ENCODE assay signal across 8 cellular contexts in genomic region chr6:136609878-136610706, GRCh38. TPM values are rescaled to one million over a fixed set of nuclear protein-coding genes. Genes with fewer than 3 reads are reported as not detected.
DNase-seq lines count a peak whose midpoint lies in the region; ATAC-seq lines count a peak whose summit lies in the region.

No MANE protein-coding gene starts in this region.

- H3K4me1 ChIP-seq in mesenchymal stem cell (ENCODE audit: control insufficient read depth, insufficient read depth, low read depth, low read length), result peaks cover 14% of the 10 kb centered on the region
- H3K4me1 ChIP-seq in effector memory CD4-positive, alpha-beta T cell (ENCODE audit: control insufficient read depth, insufficient read depth, low read length, poor library complexity, severe bottlenecking), result no peaks in the 10 kb centered on the region

- H3K9me3 ChIP-seq in mesenchymal stem cell (ENCODE audit: control insufficient read depth, low read length), result no peaks in the 10 kb centered on the region
- no peaks in the 10 kb centered on the region for H3K9me3 ChIP-seq in effector memory CD4-positive, alpha-beta T cell (ENCODE audit: control insufficient read depth, low read length)

- no peak overlapping the region for H3K4me3 Mint-ChIP-seq in dendritic cell treated with granulocyte-macrophage colony-stimulating factor and Interleukin-4, amounts not matched to agents 40 ng/mL and 50 ng/mL, for 4 days

- no peak overlapping the region for H2BK15ac ChIP-seq in mesenchymal stem cell (ENCODE audit: low read depth, poor library complexity, severe bottlenecking)

- intact Hi-C loops in dendritic cell treated with granulocyte-macrophage colony-stimulating factor and Interleukin-4, amounts not matched to agents 40 ng/mL and 50 ng/mL, for 4 days (cut with micrococcal nuclease), result no loop called here

- peak overlapping the region; percentile 79 for H4K91ac ChIP-seq in mesenchymal stem cell (ENCODE audit: low read length)

- H3K27me3 Mint-ChIP-seq in dendritic cell treated with granulocyte-macrophage colony-stimulating factor and Interleukin-4, amounts not matched to agents 40 ng/mL and 50 ng/mL, for 4 days, result no peaks in the 10 kb centered on the region

- H3K4me1 Mint-ChIP-seq in dendritic cell treated with granulocyte-macrophage colony-stimulating factor and Interleukin-4, amounts not matched to agents 40 ng/mL and 50 ng/mL, for 4 days (ENCODE audit: low read depth), result peaks cover 31% of the 10 kb centered on the region

- no peaks in the 10 kb centered on the region for H3K36me3 Mint-ChIP-seq in activated naive CD4-positive, alpha-beta T cell treated with anti-CD3 and anti-CD28 coated beads, Interleukin-2, amount 50 U/mL, for 72 hours
- H3K36me3 Mint-ChIP-seq in dendritic cell treated with granulocyte-macrophage colony-stimulating factor and Interleukin-4, amounts not matched to agents 40 ng/mL and 50 ng/mL, for 4 days (ENCODE audit: low read depth), result peaks cover 82% of the 10 kb centered on the region

- peak overlapping the region; percentile 90 for H4K8ac ChIP-seq in mesenchymal stem cell (ENCODE audit: low read length)

- H3K27ac ChIP-seq in mesenchymal stem cell (ENCODE audit: low read length, poor library complexity, severe bottlenecking), result peak overlapping the region; percentile 75
- H3K27ac ChIP-seq in effector memory CD4-positive, alpha-beta T cell (ENCODE audit: insufficient read depth, low read length, poor library complexity, severe bottlenecking), result no peak overlapping the region

- peaks cover 0 to 3% of the 10 kb centered on the region in 2 experiments for H3K36me3 ChIP-seq in mesenchymal stem cell (ENCODE audit: control insufficient read depth in 1 of 2, insufficient read depth in 2 of 2, low read depth in 1 of 2, low read length in 2 of 2)
- H3K36me3 ChIP-seq in effector memory CD4-positive, alpha-beta T cell (ENCODE audit: control insufficient read depth, insufficient read depth, low read length), result peaks cover 26% of the 10 kb centered on the region

- peak overlapping the region; percentile 82 to 88 for H3K18ac ChIP-seq in mesenchymal stem cell (ENCODE audit: low read depth in 1 of 2, low read length in 2 of 2)

- H2BK12ac ChIP-seq in mesenchymal stem cell (ENCODE audit: low read length in 2 of 2), result peak overlapping the region; percentile 89 to 92

- no peak overlapping the region for H3K4me2 ChIP-seq in mesenchymal stem cell (ENCODE audit: low read length, poor library complexity, severe bottlenecking)

- H3K4ac ChIP-seq in mesenchymal stem cell (ENCODE audit: low read depth in 1 of 2, low read length in 2 of 2), result peak overlapping the region; percentile 66 to 94

- no peak overlapping the region for H3K14ac ChIP-seq in mesenchymal stem cell (ENCODE audit: low read length in 2 of 2)

- no peaks in the 10 kb centered on the region for H3K27me3 ChIP-seq in mesenchymal stem cell (ENCODE audit: control insufficient read depth in 1 of 2, insufficient read depth in 1 of 2, low read length in 2 of 2)
- no peaks in the 10 kb centered on the region for H3K27me3 ChIP-seq in effector memory CD4-positive, alpha-beta T cell (replicated peaks; ENCODE audit: control insufficient read depth, insufficient read depth, low read length, poor library complexity, severe bottlenecking)

- H2BK120ac ChIP-seq in mesenchymal stem cell (ENCODE audit: low read depth, low read length), result peak overlapping the region; percentile 56

- H3K23ac ChIP-seq in mesenchymal stem cell (ENCODE audit: low read length in 2 of 2), result no peak overlapping the region

- peaks cover 2% of the 10 kb centered on the region for H3K79me1 ChIP-seq in mesenchymal stem cell (replicated peaks; ENCODE audit: low read length, poor library complexity, severe bottlenecking)

- ATAC-seq in activated naive CD4-positive, alpha-beta T cell treated with anti-CD3 and anti-CD28 coated beads, Interleukin-2, amount 50 U/mL, for 72 hours, result peak; percentile 19 to 70
- no peak for ATAC-seq in GM19397 (IDR thresholded peaks at IDR 0.05; ENCODE audit: unreplicated experiment)
- ATAC-seq in GM21619 (IDR thresholded peaks at IDR 0.05; ENCODE audit: unreplicated experiment), result no peak

- no peak overlapping the region for H2BK5ac ChIP-seq in mesenchymal stem cell (ENCODE audit: low read depth, low read length, poor library complexity, severe bottlenecking)

- H3K4me3 ChIP-seq in mesenchymal stem cell (ENCODE audit: insufficient read depth in 1 of 2, low read depth in 1 of 2, low read length in 2 of 2), result no peak overlapping the region
- H3K4me3 ChIP-seq in effector memory CD4-positive, alpha-beta T cell (ENCODE audit: insufficient read depth, low read depth, low read length, poor library complexity, severe bottlenecking), result no peak overlapping the region

- H2AFZ ChIP-seq in mesenchymal stem cell (ENCODE audit: low read depth, low read length), result no peak overlapping the region

- peak overlapping the region; percentile 85 for H2AK5ac ChIP-seq in mesenchymal stem cell (ENCODE audit: low read length, severe bottlenecking)

- 28% methylated on average over 3 of the region's 4 CpGs for WGBS in mesenchymal stem cell

- peak overlapping the region; percentile 39 for H3K9ac ChIP-seq in mesenchymal stem cell (ENCODE audit: low read length)

- H3K9me3 Mint-ChIP-seq in activated naive CD4-positive, alpha-beta T cell treated with anti-CD3 and anti-CD28 coated beads, Interleukin-2, amount 50 U/mL, for 72 hours, result no peaks in the 10 kb centered on the region
- no peaks in the 10 kb centered on the region for H3K9me3 Mint-ChIP-seq in dendritic cell treated with granulocyte-macrophage colony-stimulating factor and Interleukin-4, amounts not matched to agents 40 ng/mL and 50 ng/mL, for 4 days

- DNase-seq in activated naive CD4-positive, alpha-beta T cell treated with anti-CD3 and anti-CD28 coated beads, Interleukin-2, amount 50 U/mL, for 72 hours (ENCODE audit: low spot score in 2 of 2), result no peak
- no peak for DNase-seq in activated naive CD4-positive, alpha-beta T cell (lab: John Stamatoyannopoulos, UW)
- DNase-seq in OCI-M1 (lab: John Stamatoyannopoulos, UW), result peak; percentile 94
- DNase-seq in mesenchymal stem cell, result peak; percentile 100
- no peak for DNase-seq in effector memory CD4-positive, alpha-beta T cell

- peak overlapping the region in 1 of 2 donors; percentile 84 for H3K27ac Mint-ChIP-seq in activated naive CD4-positive, alpha-beta T cell treated with anti-CD3 and anti-CD28 coated beads, Interleukin-2, amount 50 U/mL, for 72 hours
- H3K27ac Mint-ChIP-seq in dendritic cell treated with granulocyte-macrophage colony-stimulating factor and Interleukin-4, amounts not matched to agents 40 ng/mL and 50 ng/mL, for 4 days, result peak overlapping the region; percentile 72

RNA-seq across cellular contexts. Expression of gene MAP7, which starts 59.9 kb away (rescaled TPM):
- total RNA-seq in activated naive CD4-positive, alpha-beta T cell treated with anti-CD3 and anti-CD28 coated beads, Interleukin-2, amount 50 U/mL, for 72 hours, result 1 to 10 TPM; 1.3 to 2.7 TPM
- polyA plus RNA-seq in mesenchymal stem cell (2013, experiment 1 of 2), result 0.61 TPM
- polyA plus RNA-seq in mesenchymal stem cell (2013, experiment 2 of 2), result 0.55 TPM

Comparison
In these comparisons a context has a peak if more than half of its experiments do, and no peak if none do; other contexts are left out.
1. ATAC-seq: peak in activated naive CD4-positive, alpha-beta T cell treated with anti-CD3 and anti-CD28 coated beads, Interleukin-2, amount 50 U/mL, for 72 hours (2 of 2); none in GM19397 (single experiment) and GM21619 (single experiment).
2. DNase-seq: peak in OCI-M1 (single experiment) and mesenchymal stem cell (single experiment); none in activated naive CD4-positive, alpha-beta T cell treated with anti-CD3 and anti-CD28 coated beads, Interleukin-2, amount 50 U/mL, for 72 hours (0 of 2), activated naive CD4-positive, alpha-beta T cell (0 of 4) and effector memory CD4-positive, alpha-beta T cell (0 of 3).